ENCODE assay signal across 25 cellular contexts in genomic region chr7:23450518-23450917, GRCh38. TPM values are rescaled to one million over a fixed set of nuclear protein-coding genes. Genes with fewer than 3 reads are reported as not detected.
DNase-seq lines count a peak whose midpoint lies in the region; ATAC-seq and TF ChIP-seq lines count a peak whose summit lies in the region.
"Had no signal": no experiment of that assay in that cellular context is flagged by ENCODE, and none has a peak within 500 bp of the region (broad histone marks: within the 10 kb centered on the region; RNA-seq: fewer than 3 reads in every experiment).

No MANE protein-coding gene starts in this region.

- no peak for TF ChIP-seq CTCF in OCI-LY7 (conservative IDR thresholded peaks at IDR 0.05; ENCODE audit: low read length)
- no peak for TF ChIP-seq CTCF in GM10248 (IDR thresholded peaks at IDR 0.05; ENCODE audit: control extremely low read depth, extremely low read depth, low read depth, missing control alignments)

- peaks cover 73% of the 10 kb centered on the region for H3K27me3 Mint-ChIP-seq in stimulated activated naive CD8-positive, alpha-beta T cell treated with anti-CD3 and anti-CD28 coated beads, Interleukin-15, amount 100 ng/mL, for 72 hours
- H3K27me3 Mint-ChIP-seq in T-cell = peaks cover 42 to 46% of the 10 kb centered on the region in 2 donors

- DNase-seq in NCI-H82 (lab: John Stamatoyannopoulos, UW) (peak; percentile 11), NCI-H82 treated with DMSO at 0.1 percent for 48 hours (lab: John Stamatoyannopoulos, UW; ENCODE audit: unreplicated experiment) (no peak), OCI-LY7 (ENCODE audit: low spot score) (no peak), trophoblast cell (no peak), T-cell (no peak), GM10248 (ENCODE audit: extremely low spot score) (no peak)
- peak; percentile 10 for DNase-seq in stimulated activated naive CD8-positive, alpha-beta T cell treated with anti-CD3 and anti-CD28 coated beads, Interleukin-15, Interleukin-2, amounts not matched to agents 100 U/mL and 50 U/mL, for 24 hours
- DNase-seq in stimulated activated naive CD8-positive, alpha-beta T cell treated with anti-CD3 and anti-CD28 coated beads, Interleukin-15, amount 100 ng/mL, for 72 hours = no peak
- DNase-seq: CD4-positive, alpha-beta memory T cell; DMS 273 treated with DMSO at 0.1 percent for 48 hours; DMS79 treated with DMSO at 0.1 percent for 48 hours; H7; KBM-7; NCI-H1105; NCI-H146; NCI-H2029; NCI-H226; NCI-H524; NCI-H774; PC-9; RPMI8226; SHP77 had no signal

- H3K23ac ChIP-seq in trophoblast cell (ENCODE audit: low read length) = no peak overlapping the region

- H3K9me3 ChIP-seq in OCI-LY7 (ENCODE audit: low read length) (no peaks in the 10 kb centered on the region), trophoblast cell (ENCODE audit: insufficient read depth, low read depth, low read length) (no peaks in the 10 kb centered on the region)
- H3K9me3 ChIP-seq: BLaER1 treated with 17β-estradiol and CSF1 and Interleukin-3, amounts not matched to agents 10 nM and 100 nM; Caco-2 had no signal

- 0 out of 2 replicates have a peak, but pooled peaks cover 8% of the 10 kb centered on the region for H4K20me1 ChIP-seq in OCI-LY7 (ENCODE audit: insufficient read depth, low read length)
- H4K20me1 ChIP-seq: BLaER1 treated with 17β-estradiol and CSF1 and Interleukin-3, amounts not matched to agents 10 nM and 100 nM had no signal

- peaks cover 22% of the 10 kb centered on the region; the same call in 1 of the 2 replicates for H3K79me2 ChIP-seq in OCI-LY7 (ENCODE audit: insufficient read depth, low read depth, low read length)
- peaks cover 13% of the 10 kb centered on the region for H3K79me2 ChIP-seq in trophoblast cell (ENCODE audit: control insufficient read depth, insufficient read depth, low read length, poor library complexity)

- H2AK5ac ChIP-seq in trophoblast cell (ENCODE audit: low read length) = no peak overlapping the region

- intact Hi-C loops in OCI-LY7 (cut with micrococcal nuclease; ENCODE audit: unreplicated experiment) = no loop called here

- no peaks in the 10 kb centered on the region for H3K9me2 ChIP-seq in OCI-LY7 (ENCODE audit: insufficient read depth, low read length)

- POLR2A ChIA-PET in OCI-LY7 (lab: Charles Lee) = interaction anchor here (0.7 kb wide), 2 partner anchors 22 to 435 kb away, joined by 3 read pairs; no protein-coding TSS in a partner anchor
- POLR2A ChIA-PET in T-cell (lab: Charles Lee) = interaction anchor here in 1 of 2 donors (0.7 kb wide), 1 partner anchor 158 kb away, joined by 3 read pairs; no protein-coding TSS in a partner anchor
- POLR2A ChIA-PET in GM10248 (lab: Yijun Ruan, JAX) = no interaction called here

- peaks cover 6% of the 10 kb centered on the region for H3K4me1 Mint-ChIP-seq in stimulated activated naive CD8-positive, alpha-beta T cell treated with anti-CD3 and anti-CD28 coated beads, Interleukin-15, amount 100 ng/mL, for 72 hours
- no peaks in the 10 kb centered on the region for H3K4me1 Mint-ChIP-seq in T-cell
- H3K4me1 Mint-ChIP-seq: CD4-positive, alpha-beta memory T cell had no signal

- H2AFZ ChIP-seq in OCI-LY7 (ENCODE audit: low read length) = no peak overlapping the region
- no peak overlapping the region for H2AFZ ChIP-seq in trophoblast cell (ENCODE audit: insufficient read depth, low read length, poor library complexity)
- H2AFZ ChIP-seq: PC-9 had no signal

- H3K79me1 ChIP-seq in trophoblast cell (ENCODE audit: low read length) = no peaks in the 10 kb centered on the region

- CTCF ChIA-PET in OCI-LY7 (lab: Charles Lee; ENCODE audit: unreplicated experiment) = no interaction called here
- CTCF ChIA-PET in T-cell (lab: Charles Lee) = no interaction called here
- CTCF ChIA-PET in GM10248 (lab: Yijun Ruan, JAX) = interaction anchor here (0.7 to 1.6 kb wide), 5 partner anchors 8 to 178 kb away, joined by 3 to 5 read pairs (median 3); no protein-coding TSS in a partner anchor

- H3K9ac ChIP-seq in trophoblast cell (ENCODE audit: low read length) = no peak overlapping the region
- H3K9ac ChIP-seq: BLaER1 treated with 17β-estradiol and CSF1 and Interleukin-3, amounts not matched to agents 10 nM and 100 nM had no signal

- H3K4me3 ChIP-seq in OCI-LY7 (ENCODE audit: low read depth, low read length, poor library complexity, severe bottlenecking) (no peak overlapping the region), trophoblast cell (ENCODE audit: low read depth, low read length) (no peak overlapping the region)
- H3K4me3 ChIP-seq: BLaER1 treated with 17β-estradiol and CSF1 and Interleukin-3, amounts not matched to agents 10 nM and 100 nM; PC-9 had no signal

- no peak overlapping the region for H2BK12ac ChIP-seq in trophoblast cell (ENCODE audit: low read length)

- H2BK120ac ChIP-seq in trophoblast cell (ENCODE audit: insufficient read depth, low read length, poor library complexity) = no peak overlapping the region

- H3K4ac ChIP-seq in trophoblast cell (ENCODE audit: low read depth, low read length) = peak overlapping the region; percentile 49

- no peak overlapping the region for H3K27ac Mint-ChIP-seq in stimulated activated naive CD8-positive, alpha-beta T cell treated with anti-CD3 and anti-CD28 coated beads, Interleukin-15, amount 100 ng/mL, for 72 hours
- no peak overlapping the region for H3K27ac Mint-ChIP-seq in T-cell
- H3K27ac Mint-ChIP-seq: CD4-positive, alpha-beta memory T cell had no signal

- BruUV-seq in OCI-LY7 (replicated peaks; lab: Mats Ljungman, UMichigan) = no TSS peak

- H4K91ac ChIP-seq in trophoblast cell (ENCODE audit: low read depth, low read length) = no peak overlapping the region

- no CpG with 5 or more reads among the region's 6 CpGs for WGBS in trophoblast cell (ENCODE audit: extremely low coverage, insufficient coverage, insufficient read length)

- H3K36me3 ChIP-seq in OCI-LY7 (ENCODE audit: insufficient read depth, low read length) (peaks cover 7% of the 10 kb centered on the region; the same call in 1 of the 2 replicates), trophoblast cell (ENCODE audit: control insufficient read depth in 1 of 2, insufficient read depth in 2 of 2, low read length in 2 of 2) (peaks cover 0 to 11% of the 10 kb centered on the region in 2 experiments)
- H3K36me3 ChIP-seq: BLaER1 treated with 17β-estradiol and CSF1 and Interleukin-3, amounts not matched to agents 10 nM and 100 nM had no signal

- no peaks in the 10 kb centered on the region for H3K27me3 ChIP-seq in trophoblast cell (ENCODE audit: insufficient read depth, low read length)
- H3K27me3 ChIP-seq: BLaER1 treated with 17β-estradiol and CSF1 and Interleukin-3, amounts not matched to agents 10 nM and 100 nM had no signal

- H3K14ac ChIP-seq in trophoblast cell (ENCODE audit: low read length) = no peak overlapping the region

- H2BK5ac ChIP-seq in trophoblast cell (ENCODE audit: low read depth, low read length, poor library complexity) = no peak overlapping the region

- H3K27ac ChIP-seq in OCI-LY7 (ENCODE audit: low read depth, low read length, poor library complexity, severe bottlenecking) (no peak overlapping the region), trophoblast cell (ENCODE audit: low read depth, low read length) (no peak overlapping the region)
- H3K27ac ChIP-seq: 22Rv1; BLaER1 treated with 17β-estradiol and CSF1 and Interleukin-3, amounts not matched to agents 10 nM and 100 nM; PC-9 had no signal

- H3K4me3 Mint-ChIP-seq in stimulated activated naive CD8-positive, alpha-beta T cell treated with anti-CD3 and anti-CD28 coated beads, Interleukin-15, amount 100 ng/mL, for 72 hours = no peak overlapping the region
- H3K4me3 Mint-ChIP-seq in T-cell = no peak overlapping the region
- H3K4me3 Mint-ChIP-seq: CD4-positive, alpha-beta memory T cell had no signal

- H3K18ac ChIP-seq in trophoblast cell (ENCODE audit: low read length) = no peak overlapping the region

- H3K4me2 ChIP-seq in OCI-LY7 (ENCODE audit: low read length) (peak overlapping the region; percentile 19; the same call in 1 of the 2 replicates), trophoblast cell (ENCODE audit: low read length) (no peak overlapping the region)
- H3K4me2 ChIP-seq: BLaER1 treated with 17β-estradiol and CSF1 and Interleukin-3, amounts not matched to agents 10 nM and 100 nM; PC-9 had no signal

- no peak overlapping the region for H4K8ac ChIP-seq in trophoblast cell (ENCODE audit: low read depth, low read length)

- no peak for ATAC-seq in stimulated activated naive CD8-positive, alpha-beta T cell treated with anti-CD3 and anti-CD28 coated beads, Interleukin-15, Interleukin-2, amounts not matched to agents 100 U/mL and 50 U/mL, for 24 hours
- no peak for ATAC-seq in stimulated activated naive CD8-positive, alpha-beta T cell treated with anti-CD3 and anti-CD28 coated beads, Interleukin-15, amount 100 ng/mL, for 72 hours
- ATAC-seq in T-cell (replicated peaks in 1 of 4) = no peak

- H3K4me1 ChIP-seq in OCI-LY7 (ENCODE audit: insufficient read depth, low read length, poor library complexity, severe bottlenecking) (peaks cover 13% of the 10 kb centered on the region), trophoblast cell (ENCODE audit: control insufficient read depth in 1 of 2, insufficient read depth in 2 of 2, low read length in 2 of 2) (peaks cover 0 to 2% of the 10 kb centered on the region in 2 experiments)
- H3K4me1 ChIP-seq: Caco-2 had no signal

- no peaks in the 10 kb centered on the region for H3K9me3 Mint-ChIP-seq in stimulated activated naive CD8-positive, alpha-beta T cell treated with anti-CD3 and anti-CD28 coated beads, Interleukin-15, amount 100 ng/mL, for 72 hours
- no peaks in the 10 kb centered on the region for H3K9me3 Mint-ChIP-seq in T-cell

- H3K36me3 Mint-ChIP-seq in T-cell = no peaks in the 10 kb centered on the region
- H3K36me3 Mint-ChIP-seq: CD4-positive, alpha-beta memory T cell had no signal

- H4K12ac ChIP-seq in trophoblast cell (ENCODE audit: low read depth, low read length) = no peak overlapping the region

RNA-seq across cellular contexts. Expression of gene IGF2BP3, which starts 19.8 kb away (rescaled TPM):
- 41.1 and 48.7 TPM in 2 replicates for total RNA-seq in OCI-LY7 (2014; rRNA removed; shearing (Covaris generic))
- total RNA-seq in OCI-LY7 (2022) (94.3 and 108 TPM in 2 replicates), T-cell (1 to 10 TPM in 1 of 5 donors, under 1 TPM in 3, not detected in 1; 0.46 to 1.9 (median 0.55) TPM)
- 82.5 and 84.8 TPM in 2 replicates for polyA plus RNA-seq in trophoblast cell (2013)
- total RNA-seq: CD4-positive, alpha-beta memory T cell had no signal
- polyA plus RNA-seq: CD4-positive, alpha-beta memory T cell had no signal

Comparison
In these comparisons a context has a peak if more than half of its experiments do, and no peak if none do; other contexts are left out.
1. DNase-seq: peak in NCI-H82 (single experiment) and stimulated activated naive CD8-positive, alpha-beta T cell treated with anti-CD3 and anti-CD28 coated beads, Interleukin-15, Interleukin-2, amounts not matched to agents 100 U/mL and 50 U/mL, for 24 hours (single experiment); none in NCI-H82 treated with DMSO at 0.1 percent for 48 hours (single experiment), stimulated activated naive CD8-positive, alpha-beta T cell treated with anti-CD3 and anti-CD28 coated beads, Interleukin-15, amount 100 ng/mL, for 72 hours (0 of 2), OCI-LY7 (single experiment), trophoblast cell (0 of 2), T-cell (0 of 34) and GM10248 (single experiment).
2. RNA of gene IGF2BP3, which starts 19.8 kb away (total RNA-seq): 41.1 to 108 TPM in OCI-LY7; 0.46 to 1.9 TPM in T-cell; every median in the first group is over 10 times any median in the second.